ENCODE assay signal across 30 cellular contexts in the genomic region with DNA sequence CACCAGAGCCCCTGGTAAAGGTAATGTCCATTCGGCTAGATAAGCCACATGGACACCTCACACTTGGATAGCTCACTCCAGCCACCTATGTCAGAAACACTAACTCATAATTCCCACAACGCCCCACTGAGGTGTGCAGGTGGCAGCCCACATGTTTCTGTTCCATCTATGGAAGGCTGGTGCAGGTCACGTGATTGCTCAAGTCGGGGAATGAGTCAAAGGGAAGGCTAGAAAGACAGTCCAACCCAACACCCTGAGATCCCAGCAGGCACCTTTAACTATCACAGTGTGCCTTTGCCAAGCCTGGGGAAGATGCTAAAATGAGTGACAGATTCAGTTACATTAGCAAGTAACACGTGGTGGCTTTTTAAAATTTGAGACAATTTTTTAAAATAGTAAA. TPM values are rescaled to one million over a fixed set of nuclear protein-coding genes. Genes with fewer than 3 reads are reported as not detected.
"Had no signal": no experiment of that assay in that cellular context is flagged by ENCODE, and none has a peak within 500 bp of the region (broad histone marks: within the 10 kb centered on the region; RNA-seq: fewer than 3 reads in every experiment).

No MANE protein-coding gene starts in this region.

- H3K4me1 ChIP-seq: prostate gland, upper lobe of left lung had no signal

- H3K9me3 ChIP-seq: pancreas, prostate gland, upper lobe of left lung, vagina had no signal

- H3K4me3 ChIP-seq: coronary artery, pancreas, prostate gland, skin epidermis, upper lobe of left lung, vagina had no signal

- H3K36me3 ChIP-seq: brain microvascular endothelial cell, pancreas, prostate gland, upper lobe of left lung, vagina had no signal

- H3K27me3 ChIP-seq: brain microvascular endothelial cell, pancreas, upper lobe of left lung, vagina had no signal

- ATAC-seq: effector memory CD8-positive, alpha-beta T cell; pancreas; sciatic nerve; T-cell had no signal

- FAIRE-seq: astrocyte, pancreas had no signal

- DNase-seq: activated CD4-positive, alpha-beta T cell treated with anti-CD3 and anti-CD28 coated beads, Interleukin-2, amount 10 ng/mL, durations not matched to agents 7 days and 5 days; activated CD4-positive, CD25-positive, alpha-beta regulatory T cell; activated CD8-positive, alpha-beta memory T cell treated with anti-CD3 and anti-CD28 coated beads for 24 hours; activated effector memory CD4-positive, alpha-beta T cell treated with anti-CD3 and anti-CD28 coated beads, Interleukin-2, amount 50 U/mL, for 16 hours; activated naive CD4-positive, alpha-beta T cell treated with anti-CD3 and anti-CD28 coated beads for 36 hours; amniotic stem cell; brain microvascular endothelial cell; effector memory CD8-positive, alpha-beta T cell; hippocampal formation; naive B cell; nephron progenitor cell; nucleus accumbens; pancreas; retina; stimulated activated CD4-positive, alpha-beta T cell treated with anti-CD3 and anti-CD28 coated beads, Interleukin-12 subunit alpha, Interleukin-12 subunit beta, amount 100 ng/mL, for 4 hours; stimulated activated CD4-positive, alpha-beta T cell treated with anti-CD3 and anti-CD28 coated beads, Interleukin-4, amount 100 ng/mL, for 4 hours; stimulated activated CD8-positive, alpha-beta memory T cell treated with anti-CD3 and anti-CD28 coated beads, Interleukin-4, amount 100 ng/mL, for 48 hours; stimulated activated naive CD4-positive, alpha-beta T cell treated with Interleukin-2 at 50 U/mL for 16 hours; substantia nigra; T-cell; upper lobe of left lung had no signal

- H3K27ac ChIP-seq: brain microvascular endothelial cell, coronary artery, pancreas, prostate gland, upper lobe of left lung, vagina had no signal

- H3K27me3 Mint-ChIP-seq: activated CD4-positive, alpha-beta T cell treated with anti-CD3 and anti-CD28 coated beads, Interleukin-2, amount 10 ng/mL, durations not matched to agents 7 days and 5 days; effector memory CD8-positive, alpha-beta T cell; naive B cell; T-cell had no signal

- H3K4me1 Mint-ChIP-seq: activated CD4-positive, alpha-beta T cell treated with anti-CD3 and anti-CD28 coated beads, Interleukin-2, amount 10 ng/mL, durations not matched to agents 7 days and 5 days; naive B cell; nephron progenitor cell; T-cell had no signal

- H3K4me3 Mint-ChIP-seq: activated CD4-positive, alpha-beta T cell treated with anti-CD3 and anti-CD28 coated beads, Interleukin-2, amount 10 ng/mL, durations not matched to agents 7 days and 5 days; activated naive CD4-positive, alpha-beta T cell treated with anti-CD3 and anti-CD28 coated beads for 36 hours; effector memory CD8-positive, alpha-beta T cell; mesothelial cell of epicardium; naive B cell; nephron progenitor cell; T-cell; T-helper 2 cell treated with Interferon-gamma antibody and Interleukin-4, amounts not matched to agents 5 μg/mL and 100 μg/mL, for 36 hours had no signal

- H3K27ac Mint-ChIP-seq: activated CD4-positive, alpha-beta T cell treated with anti-CD3 and anti-CD28 coated beads, Interleukin-2, amount 10 ng/mL, durations not matched to agents 7 days and 5 days; activated naive CD4-positive, alpha-beta T cell treated with anti-CD3 and anti-CD28 coated beads for 36 hours; effector memory CD8-positive, alpha-beta T cell; mesothelial cell of epicardium; naive B cell; nephron progenitor cell; T-cell; T-helper 2 cell treated with Interferon-gamma antibody and Interleukin-4, amounts not matched to agents 5 μg/mL and 100 μg/mL, for 36 hours had no signal

RNA-seq across cellular contexts. Expression of gene KCNE1, which starts 45.3 kb away (rescaled TPM):
- total RNA-seq: activated naive CD4-positive, alpha-beta T cell treated with anti-CD3 and anti-CD28 coated beads for 36 hours; kidney epithelial cell had no signal
